In the genomic region with DNA sequence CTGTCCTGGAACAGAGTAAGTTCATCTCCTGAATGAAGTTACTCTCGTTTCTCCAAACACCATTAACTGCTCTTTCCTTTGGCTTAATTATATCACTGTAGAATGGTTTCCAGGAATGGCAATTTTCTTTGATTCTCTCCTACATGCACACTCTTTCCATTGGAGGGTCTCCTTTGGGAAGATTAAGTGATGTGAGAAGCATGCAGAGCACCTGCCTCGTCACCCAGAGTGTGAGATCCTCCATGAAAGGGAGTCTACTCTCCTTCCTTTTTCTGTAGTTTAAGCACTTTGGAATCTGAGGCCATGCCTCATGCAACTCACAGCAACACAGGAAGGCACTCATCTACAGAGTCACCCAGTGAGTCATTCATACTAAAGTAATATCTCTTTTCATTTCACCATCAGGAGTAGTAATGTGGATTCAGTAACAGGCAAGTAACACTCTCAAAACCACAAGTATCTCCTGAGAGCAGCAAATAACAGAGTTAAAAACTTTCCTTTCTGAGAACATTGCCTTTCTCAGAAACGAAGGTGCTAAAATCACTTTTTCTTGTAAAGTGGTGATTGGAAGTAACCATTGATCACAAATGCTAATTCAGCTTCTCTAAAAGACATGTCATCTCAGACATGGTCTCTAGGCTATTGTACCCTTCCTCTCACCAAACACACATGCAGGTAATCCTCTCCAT, we compare ENCODE assay signal across 8 cellular contexts. TPM values are rescaled to one million over a fixed set of nuclear protein-coding genes. Genes with fewer than 3 reads are reported as not detected.
DNase-seq lines count a peak whose midpoint lies in the region; ATAC-seq and TF ChIP-seq lines count a peak whose summit lies in the region.

No MANE protein-coding gene starts in this region.

- peak; percentile 88 for DNase-seq in DMS53 (lab: John Stamatoyannopoulos, UW)
- peak; percentile 90 for DNase-seq in NCI-H460 (ENCODE audit: extremely low read depth, low read depth)
- DNase-seq in astrocyte of the cerebellum (ENCODE audit: low read depth), result peak; percentile 39
- DNase-seq in naive thymus-derived CD4-positive, alpha-beta T cell, result no peak
- DNase-seq in HAP-1 (ENCODE audit: low spot score in 2 of 2), result no peak
- DNase-seq in islet precursor cell, result no peak
- no peak for DNase-seq in SHP77 (lab: John Stamatoyannopoulos, UW)

- H3K4me3 Mint-ChIP-seq in naive thymus-derived CD4-positive, alpha-beta T cell, result peak overlapping the region in 1 of 10 donors; percentile 86

- H3K27ac Mint-ChIP-seq in naive thymus-derived CD4-positive, alpha-beta T cell, result peak overlapping the region in 3 of 9 donors; percentile 19 to 97 (median 54)

- H3K4me1 ChIP-seq in naive thymus-derived CD4-positive, alpha-beta T cell (ENCODE audit: control insufficient read depth in 2 of 2, insufficient read depth in 2 of 2, low read length in 2 of 2), result peaks cover 4 to 36% of the 10 kb centered on the region in 2 donors
- no peaks in the 10 kb centered on the region for H3K4me1 ChIP-seq in HAP-1

- no peaks in the 10 kb centered on the region for H3K36me3 ChIP-seq in naive thymus-derived CD4-positive, alpha-beta T cell (ENCODE audit: control insufficient read depth in 2 of 3, insufficient read depth in 3 of 3, low read length in 3 of 3)
- no peaks in the 10 kb centered on the region for H3K36me3 ChIP-seq in HAP-1 (replicated peaks)

- peak; percentile 81 for ATAC-seq in naive thymus-derived CD4-positive, alpha-beta T cell
- no peak for ATAC-seq in HG02884 (IDR thresholded peaks at IDR 0.05; ENCODE audit: unreplicated experiment)

- CTCF ChIA-PET in naive thymus-derived CD4-positive, alpha-beta T cell (lab: Charles Lee), result no interaction called here

- H3K27me3 Mint-ChIP-seq in naive thymus-derived CD4-positive, alpha-beta T cell, result no peaks in the 10 kb centered on the region

- H3K9me3 ChIP-seq in naive thymus-derived CD4-positive, alpha-beta T cell (ENCODE audit: control insufficient read depth in 2 of 3, low read length in 3 of 3), result no peaks in the 10 kb centered on the region
- H3K9me3 ChIP-seq in HAP-1, result no peaks in the 10 kb centered on the region

- no peak overlapping the region for H3K27ac ChIP-seq in naive thymus-derived CD4-positive, alpha-beta T cell (ENCODE audit: low read depth, low read length)

- POLR2A ChIA-PET in naive thymus-derived CD4-positive, alpha-beta T cell (lab: Charles Lee), result no interaction called here

- in situ Hi-C loops in astrocyte of the cerebellum (cut with HindIII; ENCODE audit: low sequenced_read_pairs), result no loop called here
- in situ Hi-C loops in HAP-1 (cut with MboI; ENCODE audit: low sequenced_read_pairs), result no loop called here

- no peak for TF ChIP-seq CTCF in astrocyte of the cerebellum (IDR thresholded peaks at IDR 0.05; ENCODE audit: low read depth, low read length, missing control alignments)

- intact Hi-C loops in naive thymus-derived CD4-positive, alpha-beta T cell (cut with micrococcal nuclease), result loop anchor here in 1 of 2 donors (1.0 to 10.0 kb wide), 5 partner anchors 18 to 554 kb away; no protein-coding TSS in a partner anchor

- peaks cover 0 to 16% (median 0%) of the 10 kb centered on the region in 11 donors for H3K9me3 Mint-ChIP-seq in naive thymus-derived CD4-positive, alpha-beta T cell

- H3K4me3 ChIP-seq in astrocyte of the cerebellum (ENCODE audit: low read depth, low read length), result no peak overlapping the region
- H3K4me3 ChIP-seq in naive thymus-derived CD4-positive, alpha-beta T cell (ENCODE audit: low read length), result no peak overlapping the region
- no peak overlapping the region for H3K4me3 ChIP-seq in HAP-1

- peaks cover 0 to 37% (median 0%) of the 10 kb centered on the region in 5 donors for H3K36me3 Mint-ChIP-seq in naive thymus-derived CD4-positive, alpha-beta T cell

- no peaks in the 10 kb centered on the region for H3K27me3 ChIP-seq in naive thymus-derived CD4-positive, alpha-beta T cell (ENCODE audit: control insufficient read depth in 2 of 2, insufficient read depth in 2 of 2, low read length in 2 of 2)
- no peaks in the 10 kb centered on the region for H3K27me3 ChIP-seq in HAP-1 (ENCODE audit: low read depth)

- H3K4me1 Mint-ChIP-seq in naive thymus-derived CD4-positive, alpha-beta T cell, result peaks cover 10 to 45% (median 20%) of the 10 kb centered on the region in 7 donors

RNA-seq across cellular contexts. Expression of a gene that starts 52.8 kb away (rescaled TPM):
- total RNA-seq in NCI-H460 (2014; rRNA removed; shearing (Covaris generic)), result 4.5 and 4.7 TPM in 2 replicates
- polyA plus RNA-seq in NCI-H460 (2014; cell fraction: nucleus; rRNA removed), result 0.08 TPM in 1 of 2 replicates, not detected in the other
- 1 to 10 TPM in 2 of 5 experiments, under 1 TPM in 1, not detected in 2; 0.48 to 7.9 (median 4.9) TPM for total RNA-seq in naive thymus-derived CD4-positive, alpha-beta T cell
- polyA plus RNA-seq in naive thymus-derived CD4-positive, alpha-beta T cell, result not detected

Comparison
In these comparisons a context has a peak if more than half of its experiments do, and no peak if none do; other contexts are left out.
1. DNase-seq: peak in DMS53 (single experiment), NCI-H460 (single experiment) and astrocyte of the cerebellum (single experiment); none in naive thymus-derived CD4-positive, alpha-beta T cell (0 of 9), HAP-1 (0 of 2), islet precursor cell (single experiment) and SHP77 (0 of 2).